ENCODE assay signal across 1 cellular context in the genomic region with DNA sequence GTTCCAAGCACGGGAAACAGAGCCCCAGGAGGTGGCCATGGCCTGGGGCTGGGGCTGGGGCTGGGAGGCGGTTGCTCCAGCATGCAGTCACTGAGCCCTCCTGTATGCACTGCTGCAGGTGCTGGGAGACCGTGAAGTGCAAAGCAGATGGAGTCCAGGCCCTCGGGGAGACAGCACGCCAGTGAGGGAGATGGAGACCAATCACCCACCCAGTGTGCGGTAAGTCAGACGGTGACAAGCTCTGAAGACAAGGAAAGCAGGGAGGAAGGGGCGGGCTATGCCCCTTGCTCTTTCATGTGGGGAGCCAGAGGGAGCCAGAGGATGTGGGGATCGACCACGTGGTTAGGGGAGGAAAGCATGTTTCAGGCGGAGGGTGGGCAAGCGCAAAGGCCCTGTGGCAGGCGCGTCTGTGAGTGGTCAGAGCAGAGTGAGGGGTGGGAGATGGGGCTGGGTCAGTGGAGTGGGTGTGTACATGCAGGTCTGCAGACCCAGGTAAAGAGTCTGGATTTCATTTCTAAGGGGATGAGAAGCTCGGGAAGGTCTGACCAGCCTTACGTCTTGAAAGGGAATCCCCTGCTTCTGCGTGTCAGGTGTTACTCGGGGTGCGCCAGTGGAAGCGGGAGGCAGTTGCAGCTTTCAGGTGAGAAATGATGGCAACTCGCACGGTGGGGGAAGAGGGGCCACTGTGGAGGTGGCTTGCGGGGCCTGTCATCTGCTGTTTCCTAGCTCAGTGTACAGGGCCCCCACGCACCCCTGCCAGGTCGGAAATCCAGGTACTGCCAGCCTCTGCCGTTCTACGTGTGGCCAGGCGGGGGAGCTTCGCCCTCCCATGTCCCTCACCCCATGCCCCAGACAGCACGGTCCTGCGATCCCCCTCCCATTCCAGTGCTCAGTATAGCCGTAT.
TF ChIP-seq lines count a peak whose summit lies in the region.

No MANE protein-coding gene starts in this region.

TF ChIP-seq in SK-N-SH treated with all-trans-retinoic acid at 6 μM for 48 hours, 23 proteins besides CTCF, POLR2A, EP300 and RAD21 (continued from another document):
- TF ChIP-seq CREB5 (CRISPR knock-in tag; IDR thresholded peaks at IDR 0.05; ENCODE audit: low read depth) = no peak
- no peak for TF ChIP-seq GLIS3 (CRISPR knock-in tag; IDR thresholded peaks at IDR 0.05)
- no peak for TF ChIP-seq TCF4 (CRISPR knock-in tag; IDR thresholded peaks at IDR 0.05; ENCODE audit: borderline replicate concordance)
- TF ChIP-seq BACH2 (CRISPR knock-in tag; IDR thresholded peaks at IDR 0.05; ENCODE audit: borderline replicate concordance) = no peak
- TF ChIP-seq ZFP30 (CRISPR knock-in tag; IDR thresholded peaks at IDR 0.05) = no peak
- no peak for TF ChIP-seq OSR1 (CRISPR knock-in tag; IDR thresholded peaks at IDR 0.05)
- TF ChIP-seq ZFP3 (CRISPR knock-in tag; IDR thresholded peaks at IDR 0.05) = no peak
- no peak for TF ChIP-seq TOX (CRISPR knock-in tag; IDR thresholded peaks at IDR 0.05; ENCODE audit: borderline replicate concordance)
- no peak for TF ChIP-seq ZNF70 (CRISPR knock-in tag; IDR thresholded peaks at IDR 0.05)
